8 cellular contexts compared by ENCODE assay signal in genomic region chr2:17879913-17880274, GRCh38. TPM values are rescaled to one million over a fixed set of nuclear protein-coding genes. Genes with fewer than 3 reads are reported as not detected.
DNase-seq lines count a peak whose midpoint lies in the region; ATAC-seq and TF ChIP-seq lines count a peak whose summit lies in the region.

No MANE protein-coding gene starts in this region.

- H3K4me3 ChIP-seq in DOHH2 (ENCODE audit: low read length) = no peak overlapping the region
- peak overlapping the region; percentile 99 for H3K4me3 ChIP-seq in PC-9

- H3K27ac Mint-ChIP-seq in glutamatergic neuron (ENCODE audit: unreplicated experiment) (peak overlapping the region; percentile 45), progenitor cell of endocrine pancreas (no peak overlapping the region)
- H3K27ac Mint-ChIP-seq in activated CD4-positive, alpha-beta memory T cell treated with anti-CD3 and anti-CD28 coated beads, Interleukin-2, amount 10 ng/mL, durations not matched to agents 7 days and 5 days = no peak overlapping the region

- TSS peak; percentile 25 for BruUV-seq in PC-9 (replicated peaks; lab: Mats Ljungman, UMichigan)

- H3K4me3 Mint-ChIP-seq in glutamatergic neuron (ENCODE audit: unreplicated experiment) (peak overlapping the region; percentile 89), progenitor cell of endocrine pancreas (ENCODE audit: low read depth) (peak overlapping the region; percentile 83)
- H3K4me3 Mint-ChIP-seq in activated CD4-positive, alpha-beta memory T cell treated with anti-CD3 and anti-CD28 coated beads, Interleukin-2, amount 10 ng/mL, durations not matched to agents 7 days and 5 days = no peak overlapping the region

- H3K27ac ChIP-seq in DOHH2 (ENCODE audit: low read depth, low read length) (no peak overlapping the region), PC-9 (peak overlapping the region; percentile 25; the same call in 1 of the 2 replicates)

- H3K9me3 ChIP-seq in DOHH2 (ENCODE audit: control insufficient read depth, insufficient read depth, low read length) (no peaks in the 10 kb centered on the region), PC-9 (ENCODE audit: insufficient read depth, low read depth) (no peaks in the 10 kb centered on the region)

- CTCF ChIA-PET in PC-9 (lab: Charles Lee) = interaction anchor here (0.6 to 1.1 kb wide), 4 partner anchors 12 to 496 kb away, joined by 3 to 8 read pairs (median 3); no protein-coding TSS in a partner anchor
- CTCF ChIA-PET in activated CD4-positive, alpha-beta memory T cell treated with anti-CD3 and anti-CD28 coated beads, Interleukin-2, amount 10 ng/mL, durations not matched to agents 7 days and 5 days (lab: Charles Lee) = no interaction called here

- H3K27me3 ChIP-seq in DOHH2 (ENCODE audit: control insufficient read depth, low read length) (peaks cover 43% of the 10 kb centered on the region), PC-9 (ENCODE audit: insufficient read depth, low read depth) (peaks cover 21% of the 10 kb centered on the region; the same call in 1 of the 2 replicates)

- H3K9me2 ChIP-seq in DOHH2 (replicated peaks; ENCODE audit: control insufficient read depth, low read length) = no peaks in the 10 kb centered on the region
- no peaks in the 10 kb centered on the region for H3K9me2 ChIP-seq in PC-9 (ENCODE audit: insufficient read depth)

- TF ChIP-seq CTCF in DOHH2 (IDR thresholded peaks at IDR 0.05; ENCODE audit: low read depth, low read length, poor library complexity, severe bottlenecking) (no peak), PC-9 (conservative IDR thresholded peaks at IDR 0.05) (no peak), glutamatergic neuron (IDR thresholded peaks at IDR 0.05; ENCODE audit: partially characterized antibody, unreplicated experiment) (no peak), progenitor cell of endocrine pancreas (IDR thresholded peaks at IDR 0.05; ENCODE audit: unreplicated experiment) (no peak)

- DNase-seq in PC-9 (peak in 1 of 2 experiments; percentile 71), glutamatergic neuron (no peak), progenitor cell of endocrine pancreas (ENCODE audit: low spot score, unreplicated experiment) (no peak)
- no peak for DNase-seq in activated CD4-positive, alpha-beta memory T cell treated with anti-CD3 and anti-CD28 coated beads, Interleukin-2, amount 10 ng/mL, durations not matched to agents 7 days and 5 days
- DNase-seq in effector CD8-positive, alpha-beta T cell (lab: John Stamatoyannopoulos, UW) = no peak

- intact Hi-C loops in PC-9 (cut with micrococcal nuclease; ENCODE audit: unreplicated experiment) = loop anchor here (1.0 kb wide), 3 partner anchors 97 to 168 kb away; no protein-coding TSS in a partner anchor

- no peaks in the 10 kb centered on the region for H3K36me3 Mint-ChIP-seq in glutamatergic neuron (ENCODE audit: unreplicated experiment)
- H3K36me3 Mint-ChIP-seq in progenitor cell of endocrine pancreas (ENCODE audit: insufficient read depth) = no peaks in the 10 kb centered on the region
- H3K36me3 Mint-ChIP-seq in activated CD4-positive, alpha-beta memory T cell treated with anti-CD3 and anti-CD28 coated beads, Interleukin-2, amount 10 ng/mL, durations not matched to agents 7 days and 5 days (ENCODE audit: low read depth) = peaks cover 3% of the 10 kb centered on the region

- H3K36me3 ChIP-seq in DOHH2 (ENCODE audit: control insufficient read depth, low read length) (no peaks in the 10 kb centered on the region), PC-9 (ENCODE audit: low read depth) (no peaks in the 10 kb centered on the region)

- H3K4me1 ChIP-seq in DOHH2 (ENCODE audit: control insufficient read depth, low read length) (peaks cover 13% of the 10 kb centered on the region), PC-9 (replicated peaks; ENCODE audit: insufficient read depth) (peaks cover 10% of the 10 kb centered on the region)

- H3F3A ChIP-seq in DOHH2 (ENCODE audit: control insufficient read depth, insufficient read depth) = no peaks in the 10 kb centered on the region
- peaks cover 10% of the 10 kb centered on the region for H3F3A ChIP-seq in PC-9 (ENCODE audit: insufficient read depth, low read depth)

- no peaks in the 10 kb centered on the region for H3K79me2 ChIP-seq in DOHH2 (ENCODE audit: control insufficient read depth, low read length)
- peaks cover 19% of the 10 kb centered on the region; the same call in 1 of the 2 replicates for H3K79me2 ChIP-seq in PC-9 (ENCODE audit: low read depth)

- peak overlapping the region; percentile 66; the same call in 1 of the 2 replicates for H3K4me2 ChIP-seq in DOHH2 (ENCODE audit: low read length)
- H3K4me2 ChIP-seq in PC-9 = peak overlapping the region; percentile 84

- H4K20me1 ChIP-seq in DOHH2 (ENCODE audit: control insufficient read depth, insufficient read depth, low read depth, low read length) (no peaks in the 10 kb centered on the region), PC-9 (ENCODE audit: insufficient read depth) (no peaks in the 10 kb centered on the region)

- H2AFZ ChIP-seq in PC-9 = peak overlapping the region; percentile 95

- ATAC-seq in GM18868 (IDR thresholded peaks at IDR 0.05; ENCODE audit: unreplicated experiment) (no peak), GM21619 (IDR thresholded peaks at IDR 0.05; ENCODE audit: unreplicated experiment) (no peak)

- POLR2A ChIA-PET in PC-9 (lab: Charles Lee; ENCODE audit: unreplicated experiment) = interaction anchor here (1.9 kb wide), 1 partner anchor 13 kb away, joined by 18 read pairs; no protein-coding TSS in a partner anchor
- POLR2A ChIA-PET in activated CD4-positive, alpha-beta memory T cell treated with anti-CD3 and anti-CD28 coated beads, Interleukin-2, amount 10 ng/mL, durations not matched to agents 7 days and 5 days (lab: Charles Lee) = no interaction called here

- H3K27me3 Mint-ChIP-seq in glutamatergic neuron (ENCODE audit: unreplicated experiment) (peaks cover 16% of the 10 kb centered on the region), progenitor cell of endocrine pancreas (peaks cover 37% of the 10 kb centered on the region)
- peaks cover 65% of the 10 kb centered on the region for H3K27me3 Mint-ChIP-seq in activated CD4-positive, alpha-beta memory T cell treated with anti-CD3 and anti-CD28 coated beads, Interleukin-2, amount 10 ng/mL, durations not matched to agents 7 days and 5 days

- peaks cover 6% of the 10 kb centered on the region for H3K4me1 Mint-ChIP-seq in glutamatergic neuron (ENCODE audit: low read depth, unreplicated experiment)
- peaks cover 8% of the 10 kb centered on the region for H3K4me1 Mint-ChIP-seq in progenitor cell of endocrine pancreas (ENCODE audit: low read depth)
- peaks cover 13% of the 10 kb centered on the region for H3K4me1 Mint-ChIP-seq in activated CD4-positive, alpha-beta memory T cell treated with anti-CD3 and anti-CD28 coated beads, Interleukin-2, amount 10 ng/mL, durations not matched to agents 7 days and 5 days

- peaks cover 4% of the 10 kb centered on the region for H3K9me3 Mint-ChIP-seq in glutamatergic neuron (ENCODE audit: unreplicated experiment)
- H3K9me3 Mint-ChIP-seq in progenitor cell of endocrine pancreas (ENCODE audit: low read depth) = no peaks in the 10 kb centered on the region
- H3K9me3 Mint-ChIP-seq in activated CD4-positive, alpha-beta memory T cell treated with anti-CD3 and anti-CD28 coated beads, Interleukin-2, amount 10 ng/mL, durations not matched to agents 7 days and 5 days = no peaks in the 10 kb centered on the region

RNA-seq across cellular contexts. Expression of gene KCNS3, which starts 1.4 kb away (rescaled TPM):
- total RNA-seq in PC-9 (2021) (28.8 and 34.9 TPM in 2 replicates), glutamatergic neuron (ENCODE audit: unreplicated experiment) (5.5 TPM), progenitor cell of endocrine pancreas (7.4 and 8.2 TPM in 2 replicates)
- total RNA-seq in activated CD4-positive, alpha-beta memory T cell treated with anti-CD3 and anti-CD28 coated beads, Interleukin-2, amount 10 ng/mL, durations not matched to agents 7 days and 5 days = not detected
